Comparison of ENCODE assay signal across 1 cellular context in genomic region chr12:124774462-124775167, GRCh38.
A peak's percentile ranks its signal among the peaks of the same experiment; 100 is the strongest.
TF ChIP-seq lines count a peak whose summit lies in the region.

No MANE protein-coding gene starts in this region.

TF ChIP-seq in GM12878, 131 proteins besides CTCF, POLR2A, EP300 and RAD21 (continued from another document and continues in another):
- TF ChIP-seq MAX (IDR thresholded peaks at IDR 0.05; ENCODE audit: low read depth, low read length), result no peak
- no peak for TF ChIP-seq NR2C2 (IDR thresholded peaks at IDR 0.05; ENCODE audit: borderline replicate concordance, control insufficient read depth, insufficient read length, low read depth)
- TF ChIP-seq SIX5 (IDR thresholded peaks at IDR 0.05; ENCODE audit: low read depth, low read length, severe bottlenecking), result no peak
- TF ChIP-seq E2F8 (IDR thresholded peaks at IDR 0.05; ENCODE audit: low read depth, partially characterized antibody), result peak; percentile 20
- TF ChIP-seq CREM (IDR thresholded peaks at IDR 0.05; ENCODE audit: low read depth), result peak; percentile 88
- TF ChIP-seq ZBTB33 (IDR thresholded peaks at IDR 0.05), result peak; percentile 6; the same call in 1 of the 2 replicates
- peak in 1 of 2 experiments; percentile 98; a peak in 3 of 4 replicates for TF ChIP-seq ETV6 (conservative IDR thresholded peaks at IDR 0.05 in 1 of 2, IDR thresholded peaks at IDR 0.05 in 1 of 2; ENCODE audit: borderline replicate concordance in 1 of 2, low read depth in 1 of 2)
- 0 out of 2 replicates have a peak, but pooled peaks have one; percentile 71 for TF ChIP-seq YY1 (IDR thresholded peaks at IDR 0.05; ENCODE audit: low read depth, low read length)
- no peak for TF ChIP-seq ZNF687 (IDR thresholded peaks at IDR 0.05)
- TF ChIP-seq ZNF384 (IDR thresholded peaks at IDR 0.05; ENCODE audit: borderline replicate concordance, low read depth, low read length), result peak; percentile 77
- peak; percentile 95 for TF ChIP-seq RUNX3 (IDR thresholded peaks at IDR 0.05; ENCODE audit: low read length)
- no peak for TF ChIP-seq RBBP5 (conservative IDR thresholded peaks at IDR 0.05)
- TF ChIP-seq CBX5 (IDR thresholded peaks at IDR 0.05; ENCODE audit: low read depth), result peak; percentile 95; the same call in 1 of the 2 replicates
- peak; percentile 91 for TF ChIP-seq PAX8 (IDR thresholded peaks at IDR 0.05)
- peak in 1 of 2 experiments; percentile 28; a peak in 1 of 4 replicates for TF ChIP-seq SRF (IDR thresholded peaks at IDR 0.05; ENCODE audit: low read depth in 2 of 2, low read length in 2 of 2)
- TF ChIP-seq ZNF592 (IDR thresholded peaks at IDR 0.05), result peak; percentile 86; the same call in 1 of the 2 replicates
- peak; percentile 89; the same call in 1 of the 2 replicates for TF ChIP-seq WRNIP1 (IDR thresholded peaks at IDR 0.05; ENCODE audit: borderline replicate concordance, low read depth, low read length)
- TF ChIP-seq ZNF207 (IDR thresholded peaks at IDR 0.05; ENCODE audit: borderline replicate concordance), result peak; percentile 75; the same call in 1 of the 2 replicates
- TF ChIP-seq RELB (IDR thresholded peaks at IDR 0.05; ENCODE audit: low read depth), result peak; percentile 98
- peak; percentile 98 for TF ChIP-seq IKZF2 (IDR thresholded peaks at IDR 0.05)
- peak; percentile 93 for TF ChIP-seq ZNF217 (IDR thresholded peaks at IDR 0.05)
- peak; percentile 72 for TF ChIP-seq RELA (IDR thresholded peaks at IDR 0.05; ENCODE audit: borderline replicate concordance, partially characterized antibody)
- TF ChIP-seq TCF7 (IDR thresholded peaks at IDR 0.05; ENCODE audit: borderline replicate concordance), result peak; percentile 70
- TF ChIP-seq MTA2 (IDR thresholded peaks at IDR 0.05; ENCODE audit: low read depth), result peak; percentile 99
- peak; percentile 73 for TF ChIP-seq TBL1XR1 (IDR thresholded peaks at IDR 0.05; ENCODE audit: low read depth, low read length)
- no peak; the same call in 1 of the 2 replicates for TF ChIP-seq ESRRA (IDR thresholded peaks at IDR 0.05; ENCODE audit: low read length)
- TF ChIP-seq SMAD5 (IDR thresholded peaks at IDR 0.05; ENCODE audit: low read depth), result no peak
- TF ChIP-seq MYC (IDR thresholded peaks at IDR 0.05; ENCODE audit: insufficient read depth, insufficient read length, insufficient replicate concordance, low read length, severe bottlenecking), result no peak
- TF ChIP-seq NKRF (conservative IDR thresholded peaks at IDR 0.05), result 0 out of 2 replicates have a peak, but pooled peaks have one; percentile 33
- peak; percentile 99 for TF ChIP-seq SMAD1 (IDR thresholded peaks at IDR 0.05; ENCODE audit: low read depth, partially characterized antibody)
- peak; percentile 96 for TF ChIP-seq ZBED1 (IDR thresholded peaks at IDR 0.05; ENCODE audit: borderline replicate concordance)
- no peak for TF ChIP-seq KAT2A (conservative IDR thresholded peaks at IDR 0.05; ENCODE audit: control insufficient read depth, low read depth, low read length)
- peak in 1 of 2 experiments; percentile 41; a peak in 1 of 3 replicates for TF ChIP-seq EGR1 (IDR thresholded peaks at IDR 0.05; ENCODE audit: borderline replicate concordance in 1 of 2, low read depth in 2 of 2, low read length in 2 of 2)
- TF ChIP-seq KLF5 (IDR thresholded peaks at IDR 0.05; ENCODE audit: partially characterized antibody), result peak; percentile 69
- peak; percentile 89; the same call in 1 of the 2 replicates for TF ChIP-seq TARDBP (IDR thresholded peaks at IDR 0.05; ENCODE audit: borderline replicate concordance)
- peak; percentile 67; the same call in 1 of the 2 replicates for TF ChIP-seq ZSCAN29 (IDR thresholded peaks at IDR 0.05)
- 0 out of 2 replicates have a peak, but pooled peaks have one; percentile 18 for TF ChIP-seq HCFC1 (IDR thresholded peaks at IDR 0.05; ENCODE audit: low read length)
- TF ChIP-seq ZZZ3 (IDR thresholded peaks at IDR 0.05; ENCODE audit: control insufficient read depth, insufficient read length, low read depth), result no peak
- peak; percentile 96 for TF ChIP-seq SKIL (IDR thresholded peaks at IDR 0.05; ENCODE audit: low read depth, poor library complexity, severe bottlenecking)
- peak; percentile 98 for TF ChIP-seq JUNB (IDR thresholded peaks at IDR 0.05)
- no peak for TF ChIP-seq HDAC6 (IDR thresholded peaks at IDR 0.05; ENCODE audit: unreplicated experiment)
- TF ChIP-seq MEF2B (IDR thresholded peaks at IDR 0.05; ENCODE audit: partially characterized antibody, poor library complexity, severe bottlenecking), result peak; percentile 100
- TF ChIP-seq RB1 (IDR thresholded peaks at IDR 0.05; ENCODE audit: borderline replicate concordance), result peak; percentile 99; the same call in 1 of the 2 replicates
